ENCODE assay signal across 1 cellular context in genomic region chr17:27239584-27239983, GRCh38.
TF ChIP-seq lines count a peak whose summit lies in the region.

No MANE protein-coding gene starts in this region.

TF ChIP-seq in K562, 482 proteins besides CTCF, POLR2A, EP300 and RAD21:
- TF ChIP-seq MEIS2 (IDR thresholded peaks at IDR 0.05; ENCODE audit: partially characterized antibody) (no peak), ZZZ3 (IDR thresholded peaks at IDR 0.05) (no peak), RBM25 (IDR thresholded peaks at IDR 0.05; ENCODE audit: low read depth, low read length, severe bottlenecking) (peak; percentile 62), ZC3H11A (IDR thresholded peaks at IDR 0.05; ENCODE audit: low read depth, low read length) (no peak), RCOR1 (IDR thresholded peaks at IDR 0.05; ENCODE audit: borderline replicate concordance in 1 of 2, low read depth in 2 of 2, low read length in 2 of 2) (0 out of 4 replicates have a peak, but pooled peaks of 1 of the 2 experiments have one; percentile 11), SMARCA5 (IDR thresholded peaks at IDR 0.05) (peak; percentile 51; the same call in 1 of the 2 replicates), MECOM (CRISPR knock-in tag; IDR thresholded peaks at IDR 0.05) (no peak), BCOR (IDR thresholded peaks at IDR 0.05) (peak; percentile 45; the same call in 1 of the 2 replicates), TRIM24 (IDR thresholded peaks at IDR 0.05) (no peak)
